ENCODE assay signal across 16 cellular contexts in the genomic region with DNA sequence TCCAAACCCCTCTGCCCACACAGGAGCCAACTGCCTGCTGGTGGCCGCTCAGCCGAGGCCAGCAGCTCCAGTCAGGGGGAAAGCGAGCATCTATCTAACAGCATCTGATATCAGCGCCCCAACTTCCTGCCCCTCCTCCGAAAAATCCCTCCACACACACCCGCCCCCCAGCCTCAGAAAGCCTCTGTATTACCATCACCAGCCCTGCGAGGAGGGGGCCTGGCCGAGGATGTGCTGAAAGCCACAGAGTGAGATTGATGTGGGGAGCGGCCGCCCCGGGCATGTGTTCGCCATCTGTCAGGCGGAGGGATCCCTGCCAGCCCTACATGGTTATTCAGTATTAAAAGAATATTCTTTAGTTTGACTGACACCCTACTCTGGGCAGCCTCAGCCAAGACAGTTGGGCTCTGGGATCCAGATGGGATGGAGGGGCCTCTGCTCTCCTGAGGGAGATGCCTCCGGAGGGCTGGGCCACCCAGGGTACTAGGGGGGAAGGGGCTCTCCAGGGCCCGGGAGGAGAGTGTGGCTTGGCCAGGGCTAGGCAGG.
DNase-seq lines count a peak whose midpoint lies in the region; ATAC-seq and TF ChIP-seq lines count a peak whose summit lies in the region.
"Had no signal": no experiment of that assay in that cellular context is flagged by ENCODE, and none has a peak within 500 bp of the region (broad histone marks: within the 10 kb centered on the region; RNA-seq: fewer than 3 reads in every experiment).

No MANE protein-coding gene starts in this region.

- POLR2A ChIA-PET in activated naive CD8-positive, alpha-beta T cell treated with anti-CD3 and anti-CD28 coated beads, Interleukin-2, amount 10 ng/mL, durations not matched to agents 7 days and 5 days (lab: Charles Lee): no interaction called here

- no peaks in the 10 kb centered on the region for H3K4me1 ChIP-seq in Peyer's patch

- H3K4me3 Mint-ChIP-seq in activated naive CD8-positive, alpha-beta T cell treated with anti-CD3 and anti-CD28 coated beads, Interleukin-2, amount 10 ng/mL, durations not matched to agents 7 days and 5 days: no peak overlapping the region
- H3K4me3 Mint-ChIP-seq in activated T-cell treated with anti-CD3 and anti-CD28 coated beads, Interleukin-2, amount 50 U/mL, for 72 hours: no peak overlapping the region
- H3K4me3 Mint-ChIP-seq: GM23338; IgD-negative memory B cell; stimulated activated naive CD8-positive, alpha-beta T cell treated with anti-CD3 and anti-CD28 coated beads, Interleukin-15, Interleukin-2, amounts not matched to agents 100 ng/mL and 50 ng/mL, for 24 hours; T-helper 17 cell had no signal

- H3K36me3 Mint-ChIP-seq in activated naive CD8-positive, alpha-beta T cell treated with anti-CD3 and anti-CD28 coated beads, Interleukin-2, amount 10 ng/mL, durations not matched to agents 7 days and 5 days: no peaks in the 10 kb centered on the region
- no peaks in the 10 kb centered on the region for H3K36me3 Mint-ChIP-seq in activated T-cell treated with anti-CD3 and anti-CD28 coated beads, Interleukin-2, amount 50 U/mL, for 72 hours (ENCODE audit: insufficient read depth in 2 of 2)
- H3K36me3 Mint-ChIP-seq: IgD-negative memory B cell had no signal

- TF ChIP-seq POLR2A in lower leg skin (IDR thresholded peaks at IDR 0.05): no peak
- TF ChIP-seq POLR2A in Peyer's patch (IDR thresholded peaks at IDR 0.05): no peak

- 34 to 44% methylated on average over 15 of the region's 15 CpGs for WGBS in lower leg skin, 2 donors

- no peak for TF ChIP-seq CTCF in lower leg skin (IDR thresholded peaks at IDR 0.05)
- no peak for TF ChIP-seq CTCF in Peyer's patch (IDR thresholded peaks at IDR 0.05)

- peaks cover 4% of the 10 kb centered on the region for H3K9me3 Mint-ChIP-seq in activated naive CD8-positive, alpha-beta T cell treated with anti-CD3 and anti-CD28 coated beads, Interleukin-2, amount 10 ng/mL, durations not matched to agents 7 days and 5 days
- H3K9me3 Mint-ChIP-seq in activated T-cell treated with anti-CD3 and anti-CD28 coated beads, Interleukin-2, amount 50 U/mL, for 72 hours: no peaks in the 10 kb centered on the region
- H3K9me3 Mint-ChIP-seq: GM23338; stimulated activated naive CD8-positive, alpha-beta T cell treated with anti-CD3 and anti-CD28 coated beads, Interleukin-15, Interleukin-2, amounts not matched to agents 100 ng/mL and 50 ng/mL, for 24 hours had no signal

- no peaks in the 10 kb centered on the region for H3K27me3 ChIP-seq in Peyer's patch

- DNase-seq in Ammon's horn (ENCODE audit: low spot score) (peak; percentile 18), NCI-H1694 treated with DMSO at 0.1 percent for 48 hours (lab: John Stamatoyannopoulos, UW) (peak; percentile 90), lower leg skin (ENCODE audit: low spot score in 2 of 2) (peak; percentile 40 to 91), Peyer's patch (no peak)
- peak; percentile 34 for DNase-seq in activated naive CD8-positive, alpha-beta T cell treated with anti-CD3 and anti-CD28 coated beads, Interleukin-2, amount 10 ng/mL, durations not matched to agents 7 days and 5 days
- no peak for DNase-seq in activated T-cell treated with anti-CD3 and anti-CD28 coated beads, Interleukin-2, amount 50 U/mL, for 72 hours
- DNase-seq: hippocampal formation, NCI-H1092, NCI-H510A, T-helper 17 cell had no signal

- intact Hi-C loops in lower leg skin (cut with DNase I; ENCODE audit: low total_unique reads): no loop called here

- H3K27me3 Mint-ChIP-seq in activated naive CD8-positive, alpha-beta T cell treated with anti-CD3 and anti-CD28 coated beads, Interleukin-2, amount 10 ng/mL, durations not matched to agents 7 days and 5 days: peaks cover 24% of the 10 kb centered on the region
- H3K27me3 Mint-ChIP-seq in activated T-cell treated with anti-CD3 and anti-CD28 coated beads, Interleukin-2, amount 50 U/mL, for 72 hours (ENCODE audit: low read depth): peaks cover 15% of the 10 kb centered on the region
- H3K27me3 Mint-ChIP-seq: stimulated activated naive CD8-positive, alpha-beta T cell treated with anti-CD3 and anti-CD28 coated beads, Interleukin-15, Interleukin-2, amounts not matched to agents 100 ng/mL and 50 ng/mL, for 24 hours had no signal

- H3K27ac ChIP-seq in Peyer's patch: no peak overlapping the region

- H3K9me3 ChIP-seq in Peyer's patch: no peaks in the 10 kb centered on the region

- H3K27ac Mint-ChIP-seq in activated naive CD8-positive, alpha-beta T cell treated with anti-CD3 and anti-CD28 coated beads, Interleukin-2, amount 10 ng/mL, durations not matched to agents 7 days and 5 days: no peak overlapping the region
- no peak overlapping the region for H3K27ac Mint-ChIP-seq in activated T-cell treated with anti-CD3 and anti-CD28 coated beads, Interleukin-2, amount 50 U/mL, for 72 hours
- H3K27ac Mint-ChIP-seq: GM23338; IgD-negative memory B cell; stimulated activated naive CD8-positive, alpha-beta T cell treated with anti-CD3 and anti-CD28 coated beads, Interleukin-15, Interleukin-2, amounts not matched to agents 100 ng/mL and 50 ng/mL, for 24 hours; T-helper 17 cell had no signal

- H3K36me3 ChIP-seq in Peyer's patch: no peaks in the 10 kb centered on the region

- H3K4me3 ChIP-seq in lower leg skin (ENCODE audit: low read depth, poor library complexity, severe bottlenecking): no peak overlapping the region
- H3K4me3 ChIP-seq in Peyer's patch: no peak overlapping the region
- H3K4me3 ChIP-seq: GM23338 had no signal

- H3K4me1 Mint-ChIP-seq in activated naive CD8-positive, alpha-beta T cell treated with anti-CD3 and anti-CD28 coated beads, Interleukin-2, amount 10 ng/mL, durations not matched to agents 7 days and 5 days: peaks cover 7% of the 10 kb centered on the region
- peaks cover 2% of the 10 kb centered on the region for H3K4me1 Mint-ChIP-seq in activated T-cell treated with anti-CD3 and anti-CD28 coated beads, Interleukin-2, amount 50 U/mL, for 72 hours (ENCODE audit: low read depth)
- H3K4me1 Mint-ChIP-seq: IgD-negative memory B cell, T-helper 17 cell had no signal

- no peak for ATAC-seq in activated naive CD8-positive, alpha-beta T cell treated with anti-CD3 and anti-CD28 coated beads, Interleukin-2, amount 10 ng/mL, durations not matched to agents 7 days and 5 days (ENCODE audit: low read depth)
- ATAC-seq in GM21423 (IDR thresholded peaks at IDR 0.05; ENCODE audit: unreplicated experiment): no peak
- no peak for ATAC-seq in activated T-cell treated with anti-CD3 and anti-CD28 coated beads, Interleukin-2, amount 50 U/mL, for 72 hours (replicated peaks in 1 of 2)
- no peak for ATAC-seq in HG03196 (IDR thresholded peaks at IDR 0.05; ENCODE audit: unreplicated experiment)
- ATAC-seq: GM23338, Panc1, T-helper 17 cell had no signal

Comparison
In these comparisons a context has a peak if more than half of its experiments do, and no peak if none do; other contexts are left out.
1. DNase-seq: peak in Ammon's horn (single experiment), NCI-H1694 treated with DMSO at 0.1 percent for 48 hours (single experiment), activated naive CD8-positive, alpha-beta T cell treated with anti-CD3 and anti-CD28 coated beads, Interleukin-2, amount 10 ng/mL, durations not matched to agents 7 days and 5 days (single experiment) and lower leg skin (2 of 2); none in Peyer's patch (0 of 3) and activated T-cell treated with anti-CD3 and anti-CD28 coated beads, Interleukin-2, amount 50 U/mL, for 72 hours (0 of 2).